ENCODE assay signal across 1 cellular context in the genomic region with DNA sequence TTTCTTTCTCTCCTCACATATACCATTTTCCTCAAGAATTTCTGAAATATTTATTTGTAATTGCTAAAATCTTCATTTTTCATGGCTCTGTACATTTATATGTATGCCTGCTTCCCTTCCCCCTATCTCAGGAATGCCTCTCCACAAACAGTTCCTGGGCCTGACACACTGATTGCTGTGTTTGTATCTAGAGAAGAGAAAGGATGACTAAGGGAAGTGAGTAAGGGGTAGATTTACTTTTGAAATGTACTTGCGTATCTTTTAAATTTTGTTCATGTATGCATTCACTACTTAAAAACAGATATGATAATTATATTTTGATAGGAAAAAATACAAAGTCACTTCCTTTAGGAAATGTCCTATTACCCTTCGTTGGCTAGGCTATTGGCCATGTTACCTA.
TF ChIP-seq lines count a peak whose summit lies in the region.

No MANE protein-coding gene starts in this region.

TF ChIP-seq in GM23338, 12 proteins besides CTCF, POLR2A, EP300 and RAD21 (continued from another document):
- TF ChIP-seq, protein P1, sequence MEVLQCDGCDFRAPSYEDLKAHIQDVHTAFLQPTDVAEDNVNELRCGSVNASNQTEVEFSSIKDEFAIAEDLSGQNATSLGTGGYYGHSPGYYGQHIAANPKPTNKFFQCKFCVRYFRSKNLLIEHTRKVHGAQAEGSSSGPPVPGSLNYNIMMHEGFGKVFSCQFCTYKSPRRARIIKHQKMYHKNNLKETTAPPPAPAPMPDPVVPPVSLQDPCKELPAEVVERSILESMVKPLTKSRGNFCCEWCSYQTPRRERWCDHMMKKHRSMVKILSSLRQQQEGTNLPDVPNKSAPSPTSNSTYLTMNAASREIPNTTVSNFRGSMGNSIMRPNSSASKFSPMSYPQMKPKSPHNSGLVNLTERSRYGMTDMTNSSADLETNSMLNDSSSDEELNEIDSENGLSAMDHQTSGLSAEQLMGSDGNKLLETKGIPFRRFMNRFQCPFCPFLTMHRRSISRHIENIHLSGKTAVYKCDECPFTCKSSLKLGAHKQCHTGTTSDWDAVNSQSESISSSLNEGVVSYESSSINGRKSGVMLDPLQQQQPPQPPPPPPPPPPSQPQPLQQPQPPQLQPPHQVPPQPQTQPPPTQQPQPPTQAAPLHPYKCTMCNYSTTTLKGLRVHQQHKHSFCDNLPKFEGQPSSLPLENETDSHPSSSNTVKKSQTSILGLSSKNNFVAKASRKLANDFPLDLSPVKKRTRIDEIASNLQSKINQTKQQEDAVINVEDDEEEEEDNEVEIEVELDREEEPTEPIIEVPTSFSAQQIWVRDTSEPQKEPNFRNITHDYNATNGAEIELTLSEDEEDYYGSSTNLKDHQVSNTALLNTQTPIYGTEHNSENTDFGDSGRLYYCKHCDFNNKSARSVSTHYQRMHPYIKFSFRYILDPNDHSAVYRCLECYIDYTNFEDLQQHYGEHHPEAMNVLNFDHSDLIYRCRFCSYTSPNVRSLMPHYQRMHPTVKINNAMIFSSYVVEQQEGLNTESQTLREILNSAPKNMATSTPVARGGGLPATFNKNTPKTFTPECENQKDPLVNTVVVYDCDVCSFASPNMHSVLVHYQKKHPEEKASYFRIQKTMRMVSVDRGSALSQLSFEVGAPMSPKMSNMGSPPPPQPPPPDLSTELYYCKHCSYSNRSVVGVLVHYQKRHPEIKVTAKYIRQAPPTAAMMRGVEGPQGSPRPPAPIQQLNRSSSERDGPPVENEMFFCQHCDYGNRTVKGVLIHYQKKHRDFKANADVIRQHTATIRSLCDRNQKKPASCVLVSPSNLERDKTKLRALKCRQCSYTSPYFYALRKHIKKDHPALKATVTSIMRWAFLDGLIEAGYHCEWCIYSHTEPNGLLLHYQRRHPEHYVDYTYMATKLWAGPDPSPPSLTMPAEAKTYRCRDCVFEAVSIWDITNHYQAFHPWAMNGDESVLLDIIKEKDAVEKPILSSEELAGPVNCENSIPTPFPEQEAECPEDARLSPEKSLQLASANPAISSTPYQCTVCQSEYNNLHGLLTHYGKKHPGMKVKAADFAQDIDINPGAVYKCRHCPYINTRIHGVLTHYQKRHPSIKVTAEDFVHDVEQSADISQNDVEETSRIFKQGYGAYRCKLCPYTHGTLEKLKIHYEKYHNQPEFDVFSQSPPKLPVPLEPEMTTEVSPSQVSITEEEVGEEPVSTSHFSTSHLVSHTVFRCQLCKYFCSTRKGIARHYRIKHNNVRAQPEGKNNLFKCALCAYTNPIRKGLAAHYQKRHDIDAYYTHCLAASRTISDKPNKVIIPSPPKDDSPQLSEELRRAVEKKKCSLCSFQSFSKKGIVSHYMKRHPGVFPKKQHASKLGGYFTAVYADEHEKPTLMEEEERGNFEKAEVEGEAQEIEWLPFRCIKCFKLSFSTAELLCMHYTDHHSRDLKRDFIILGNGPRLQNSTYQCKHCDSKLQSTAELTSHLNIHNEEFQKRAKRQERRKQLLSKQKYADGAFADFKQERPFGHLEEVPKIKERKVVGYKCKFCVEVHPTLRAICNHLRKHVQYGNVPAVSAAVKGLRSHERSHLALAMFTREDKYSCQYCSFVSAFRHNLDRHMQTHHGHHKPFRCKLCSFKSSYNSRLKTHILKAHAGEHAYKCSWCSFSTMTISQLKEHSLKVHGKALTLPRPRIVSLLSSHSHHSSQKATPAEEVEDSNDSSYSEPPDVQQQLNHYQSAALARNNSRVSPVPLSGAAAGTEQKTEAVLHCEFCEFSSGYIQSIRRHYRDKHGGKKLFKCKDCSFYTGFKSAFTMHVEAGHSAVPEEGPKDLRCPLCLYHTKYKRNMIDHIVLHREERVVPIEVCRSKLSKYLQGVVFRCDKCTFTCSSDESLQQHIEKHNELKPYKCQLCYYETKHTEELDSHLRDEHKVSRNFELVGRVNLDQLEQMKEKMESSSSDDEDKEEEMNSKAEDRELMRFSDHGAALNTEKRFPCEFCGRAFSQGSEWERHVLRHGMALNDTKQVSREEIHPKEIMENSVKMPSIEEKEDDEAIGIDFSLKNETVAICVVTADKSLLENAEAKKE (CRISPR knock-in tag; IDR thresholded peaks at IDR 0.05), result no peak
- TF ChIP-seq CREB1 (CRISPR knock-in tag; IDR thresholded peaks at IDR 0.05; ENCODE audit: low read depth) (no peak), EZH2 (IDR thresholded peaks at IDR 0.05; ENCODE audit: low read depth, unreplicated experiment) (no peak), STAT1 (IDR thresholded peaks at IDR 0.05; ENCODE audit: unreplicated experiment) (no peak), ZNF114 (CRISPR knock-in tag; IDR thresholded peaks at IDR 0.05) (no peak)
